In the genomic region with DNA sequence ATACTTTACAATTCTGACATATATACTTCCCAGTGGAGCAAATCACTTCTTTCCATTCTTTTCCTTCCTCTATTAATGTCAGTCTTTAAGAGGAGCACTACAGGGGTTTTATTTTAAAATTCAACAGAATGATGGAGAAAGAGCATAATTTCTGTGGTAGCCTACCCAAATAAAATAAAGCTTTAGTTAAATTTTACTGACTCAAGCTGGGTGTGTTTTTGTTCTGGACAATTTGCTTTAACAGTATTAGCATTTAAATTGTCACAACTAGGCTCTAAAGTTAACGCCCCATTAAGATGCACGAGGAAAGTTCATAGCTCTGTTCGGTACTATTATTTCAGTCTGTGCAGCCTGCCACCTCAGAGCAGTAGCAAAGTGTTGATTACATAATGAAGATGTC, we compare ENCODE assay signal across 16 cellular contexts. TPM values are rescaled to one million over a fixed set of nuclear protein-coding genes. Genes with fewer than 3 reads are reported as not detected.
A peak's percentile ranks its signal among the peaks of the same experiment; 100 is the strongest.
DNase-seq lines count a peak whose midpoint lies in the region; ATAC-seq and TF ChIP-seq lines count a peak whose summit lies in the region.
"Had no signal": no experiment of that assay in that cellular context is flagged by ENCODE, and none has a peak within 500 bp of the region (broad histone marks: within the 10 kb centered on the region; RNA-seq: fewer than 3 reads in every experiment).

No MANE protein-coding gene starts in this region.

- H3K36me3 ChIP-seq in A673 (ENCODE audit: insufficient read depth, low read length, poor library complexity, severe bottlenecking) (peaks cover 46% of the 10 kb centered on the region), HAP-1 (replicated peaks) (peaks cover 44% of the 10 kb centered on the region), SJCRH30 (peaks cover 77% of the 10 kb centered on the region), esophagus squamous epithelium (peaks cover 0 to 100% (median 24%) of the 10 kb centered on the region in 3 donors)

- H3K27ac Mint-ChIP-seq in activated CD4-positive, alpha-beta memory T cell treated with anti-CD3 and anti-CD28 coated beads for 36 hours, result peak overlapping the region; percentile 21
- no peak overlapping the region for H3K27ac Mint-ChIP-seq in activated CD4-positive, alpha-beta memory T cell treated with anti-CD3 and anti-CD28 coated beads, Interleukin-2, amount 10 ng/mL, durations not matched to agents 7 days and 5 days
- peak overlapping the region; percentile 55 for H3K27ac Mint-ChIP-seq in central memory CD8-positive, alpha-beta T cell (ENCODE audit: low read depth)

- 85 to 88% methylated on average over 3 of the region's 3 CpGs for WGBS in esophagus squamous epithelium, 2 donors

- H3K27ac ChIP-seq in A673 (ENCODE audit: low read depth, low read length, poor library complexity, severe bottlenecking) (no peak overlapping the region), SJCRH30 (no peak overlapping the region), esophagus squamous epithelium (no peak overlapping the region)
- H3K27ac ChIP-seq: BLaER1 had no signal

- H3K27me3 Mint-ChIP-seq in activated CD4-positive, alpha-beta memory T cell treated with anti-CD3 and anti-CD28 coated beads for 36 hours, result no peaks in the 10 kb centered on the region
- H3K27me3 Mint-ChIP-seq in activated CD4-positive, alpha-beta memory T cell treated with anti-CD3 and anti-CD28 coated beads, Interleukin-2, amount 10 ng/mL, durations not matched to agents 7 days and 5 days, result no peaks in the 10 kb centered on the region
- H3K27me3 Mint-ChIP-seq in central memory CD8-positive, alpha-beta T cell, result no peaks in the 10 kb centered on the region
- H3K27me3 Mint-ChIP-seq: CD8-positive, alpha-beta memory T cell had no signal

- H3K4me3 Mint-ChIP-seq in activated CD4-positive, alpha-beta memory T cell treated with anti-CD3 and anti-CD28 coated beads for 36 hours, result no peak overlapping the region
- H3K4me3 Mint-ChIP-seq in activated CD4-positive, alpha-beta memory T cell treated with anti-CD3 and anti-CD28 coated beads, Interleukin-2, amount 10 ng/mL, durations not matched to agents 7 days and 5 days, result no peak overlapping the region
- no peak overlapping the region for H3K4me3 Mint-ChIP-seq in central memory CD8-positive, alpha-beta T cell
- H3K4me3 Mint-ChIP-seq: CD8-positive, alpha-beta memory T cell had no signal

- no peaks in the 10 kb centered on the region for H3K9me3 ChIP-seq in A673 (ENCODE audit: low read depth, low read length, poor library complexity, severe bottlenecking)
- H3K9me3 ChIP-seq in HAP-1, result no peaks in the 10 kb centered on the region
- H3K9me3 ChIP-seq in SJCRH30 (replicated peaks), result no peaks in the 10 kb centered on the region
- no peaks in the 10 kb centered on the region for H3K9me3 ChIP-seq in esophagus squamous epithelium
- H3K9me3 ChIP-seq: BLaER1 had no signal

- CTCF ChIA-PET in activated CD4-positive, alpha-beta memory T cell treated with anti-CD3 and anti-CD28 coated beads for 36 hours (lab: Charles Lee), result interaction anchor here (1.1 to 1.5 kb wide), 2 partner anchors 34 to 140 kb away, joined by 3 to 4 read pairs; no protein-coding TSS in a partner anchor
- CTCF ChIA-PET in activated CD4-positive, alpha-beta memory T cell treated with anti-CD3 and anti-CD28 coated beads, Interleukin-2, amount 10 ng/mL, durations not matched to agents 7 days and 5 days (lab: Charles Lee), result no interaction called here
- CTCF ChIA-PET in A673 (lab: Charles Lee), result no interaction called here

- no peak for DNase-seq in activated CD4-positive, alpha-beta memory T cell treated with anti-CD3 and anti-CD28 coated beads for 36 hours
- DNase-seq in activated CD4-positive, alpha-beta memory T cell treated with anti-CD3 and anti-CD28 coated beads, Interleukin-2, amount 10 ng/mL, durations not matched to agents 7 days and 5 days, result no peak
- peak; percentile 71 for DNase-seq in A673 (ENCODE audit: low spot score)
- peak; percentile 22 to 65 for DNase-seq in HAP-1 (ENCODE audit: low spot score in 2 of 2)
- DNase-seq in central memory CD8-positive, alpha-beta T cell (ENCODE audit: low spot score in 2 of 2), result no peak
- no peak for DNase-seq in SJCRH30
- no peak for DNase-seq in esophagus squamous epithelium (lab: John Stamatoyannopoulos, UW)
- no peak for DNase-seq in NCI-H1694 treated with DMSO at 0.1 percent for 48 hours (lab: John Stamatoyannopoulos, UW)
- DNase-seq: CD8-positive, alpha-beta memory T cell; KBM-7; NCI-H1105 treated with DMSO at 0.1 percent for 48 hours; NCI-H187; NCI-H2107; NCI-H345; NCI-H524 treated with DMSO at 0.1 percent for 48 hours had no signal

- TF ChIP-seq POLR2A in esophagus squamous epithelium (IDR thresholded peaks at IDR 0.05), result no peak

- no TSS peak for BruUV-seq in A673 (replicated peaks; lab: Mats Ljungman, UMichigan)

- H3K4me1 Mint-ChIP-seq in activated CD4-positive, alpha-beta memory T cell treated with anti-CD3 and anti-CD28 coated beads for 36 hours (ENCODE audit: low read depth), result peaks cover 8% of the 10 kb centered on the region
- H3K4me1 Mint-ChIP-seq in activated CD4-positive, alpha-beta memory T cell treated with anti-CD3 and anti-CD28 coated beads, Interleukin-2, amount 10 ng/mL, durations not matched to agents 7 days and 5 days, result peaks cover 2% of the 10 kb centered on the region
- peaks cover 15% of the 10 kb centered on the region for H3K4me1 Mint-ChIP-seq in central memory CD8-positive, alpha-beta T cell

- POLR2A ChIA-PET in activated CD4-positive, alpha-beta memory T cell treated with anti-CD3 and anti-CD28 coated beads for 36 hours (lab: Charles Lee), result no interaction called here
- POLR2A ChIA-PET in activated CD4-positive, alpha-beta memory T cell treated with anti-CD3 and anti-CD28 coated beads, Interleukin-2, amount 10 ng/mL, durations not matched to agents 7 days and 5 days (lab: Charles Lee), result no interaction called here
- POLR2A ChIA-PET in A673 (lab: Charles Lee; ENCODE audit: low non-redundant PET), result interaction anchor here (0.6 kb wide), 1 partner anchor 667 kb away, joined by 3 read pairs; no protein-coding TSS in a partner anchor

- H3K27me3 ChIP-seq in A673 (replicated peaks; ENCODE audit: insufficient read depth, low read depth, low read length, poor library complexity), result no peaks in the 10 kb centered on the region
- no peaks in the 10 kb centered on the region for H3K27me3 ChIP-seq in HAP-1 (ENCODE audit: low read depth)
- no peaks in the 10 kb centered on the region for H3K27me3 ChIP-seq in SJCRH30
- no peaks in the 10 kb centered on the region for H3K27me3 ChIP-seq in esophagus squamous epithelium
- H3K27me3 ChIP-seq: BLaER1 had no signal

- in situ Hi-C loops in HAP-1 (cut with MboI; ENCODE audit: low sequenced_read_pairs), result no loop called here

- TF ChIP-seq CTCF in A673 (conservative IDR thresholded peaks at IDR 0.05; ENCODE audit: low read depth, low read length), result no peak
- TF ChIP-seq CTCF in esophagus squamous epithelium (IDR thresholded peaks at IDR 0.05), result no peak

- H3K4me3 ChIP-seq in A673 (ENCODE audit: low read depth, low read length, poor library complexity, severe bottlenecking), result no peak overlapping the region
- no peak overlapping the region for H3K4me3 ChIP-seq in HAP-1
- no peak overlapping the region for H3K4me3 ChIP-seq in SJCRH30
- H3K4me3 ChIP-seq in esophagus squamous epithelium, result no peak overlapping the region
- H3K4me3 ChIP-seq: BLaER1 had no signal

- H3K9me3 Mint-ChIP-seq in activated CD4-positive, alpha-beta memory T cell treated with anti-CD3 and anti-CD28 coated beads for 36 hours, result no peaks in the 10 kb centered on the region
- no peaks in the 10 kb centered on the region for H3K9me3 Mint-ChIP-seq in activated CD4-positive, alpha-beta memory T cell treated with anti-CD3 and anti-CD28 coated beads, Interleukin-2, amount 10 ng/mL, durations not matched to agents 7 days and 5 days
- H3K9me3 Mint-ChIP-seq in central memory CD8-positive, alpha-beta T cell, result no peaks in the 10 kb centered on the region
- H3K9me3 Mint-ChIP-seq: CD8-positive, alpha-beta memory T cell had no signal

- intact Hi-C loops in activated CD4-positive, alpha-beta memory T cell treated with anti-CD3 and anti-CD28 coated beads for 36 hours (cut with micrococcal nuclease), result no loop called here
- intact Hi-C loops in A673 (cut with micrococcal nuclease; ENCODE audit: unreplicated experiment), result no loop called here
- intact Hi-C loops in esophagus squamous epithelium (cut with DNase I), result no loop called here

- ATAC-seq in central memory CD8-positive, alpha-beta T cell (replicated peaks; ENCODE audit: extremely low read depth, poor library complexity, severe bottlenecking), result no peak

- peaks cover 50% of the 10 kb centered on the region for H3K36me3 Mint-ChIP-seq in activated CD4-positive, alpha-beta memory T cell treated with anti-CD3 and anti-CD28 coated beads for 36 hours
- peaks cover 75% of the 10 kb centered on the region for H3K36me3 Mint-ChIP-seq in activated CD4-positive, alpha-beta memory T cell treated with anti-CD3 and anti-CD28 coated beads, Interleukin-2, amount 10 ng/mL, durations not matched to agents 7 days and 5 days (ENCODE audit: low read depth)
- H3K36me3 Mint-ChIP-seq in central memory CD8-positive, alpha-beta T cell (ENCODE audit: insufficient read depth), result peaks cover 86% of the 10 kb centered on the region

- H3K4me1 ChIP-seq in A673 (ENCODE audit: insufficient read depth, low read length, poor library complexity, severe bottlenecking) (no peaks in the 10 kb centered on the region), HAP-1 (peaks cover 11% of the 10 kb centered on the region), SJCRH30 (no peaks in the 10 kb centered on the region), esophagus squamous epithelium (no peaks in the 10 kb centered on the region)
- H3K4me1 ChIP-seq: BLaER1 had no signal

RNA-seq across cellular contexts. Expression of a gene that starts 52.0 kb away (rescaled TPM):
- 10 to 100 TPM; 55.8 to 57.4 TPM for total RNA-seq in activated CD4-positive, alpha-beta memory T cell treated with anti-CD3 and anti-CD28 coated beads for 36 hours
- total RNA-seq in activated CD4-positive, alpha-beta memory T cell treated with anti-CD3 and anti-CD28 coated beads, Interleukin-2, amount 10 ng/mL, durations not matched to agents 7 days and 5 days, result 10 to 100 TPM; 68.1 to 70.7 TPM
- total RNA-seq in A673 (2021) (43.5 TPM in 2 replicates), esophagus squamous epithelium (10 to 100 TPM; 22.9 to 47.3 (median 33.5) TPM)
- total RNA-seq in SJCRH30 (2014; rRNA removed; shearing (Covaris generic)), result 47.6 and 51.9 TPM in 2 replicates

Comparison
In these comparisons a context has a peak if more than half of its experiments do, and no peak if none do; other contexts are left out.
1. DNase-seq: peak in A673 (single experiment) and HAP-1 (2 of 2); none in activated CD4-positive, alpha-beta memory T cell treated with anti-CD3 and anti-CD28 coated beads for 36 hours (single experiment), activated CD4-positive, alpha-beta memory T cell treated with anti-CD3 and anti-CD28 coated beads, Interleukin-2, amount 10 ng/mL, durations not matched to agents 7 days and 5 days (single experiment), central memory CD8-positive, alpha-beta T cell (0 of 2), SJCRH30 (0 of 2), esophagus squamous epithelium (single experiment) and NCI-H1694 treated with DMSO at 0.1 percent for 48 hours (single experiment).